In genomic region chr5:148725675-148726074, GRCh38 we compare ENCODE assay signal across 25 cellular contexts.
"Had no signal": no experiment of that assay in that cellular context is flagged by ENCODE, and none has a peak within 500 bp of the region (broad histone marks: within the 10 kb centered on the region; RNA-seq: fewer than 3 reads in every experiment).

No MANE protein-coding gene starts in this region.

- FAIRE-seq: frontal cortex had no signal

- H3K4me3 Mint-ChIP-seq: activated naive CD4-positive, alpha-beta T cell treated with anti-CD3 and anti-CD28 coated beads for 36 hours; activated naive CD8-positive, alpha-beta T cell treated with anti-CD3 and anti-CD28 coated beads, Interleukin-2, amount 10 ng/mL, durations not matched to agents 7 days and 5 days; brain; natural killer cell treated with Interleukin-12 subunit alpha and Interleukin-12 subunit beta and Interleukin-15 and Interleukin-18, amount 100 ng/mL, for 72 hours had no signal

- H3K4me1 Mint-ChIP-seq: brain had no signal

- H3K9me3 ChIP-seq: ascending aorta, colonic mucosa, left lung, lower lobe of right lung, right atrium auricular region, transverse colon, uterus had no signal

- H3K4me3 ChIP-seq: ascending aorta, cardiac muscle cell, colonic mucosa, left lung, lower lobe of right lung, right atrium auricular region, transverse colon, uterus had no signal

- H3K9me3 Mint-ChIP-seq: activated naive CD4-positive, alpha-beta T cell treated with anti-CD3 and anti-CD28 coated beads for 36 hours; activated naive CD8-positive, alpha-beta T cell treated with anti-CD3 and anti-CD28 coated beads, Interleukin-2, amount 10 ng/mL, durations not matched to agents 7 days and 5 days; brain; natural killer cell treated with Interleukin-12 subunit alpha and Interleukin-12 subunit beta and Interleukin-15 and Interleukin-18, amount 100 ng/mL, for 72 hours had no signal

- H3K27me3 ChIP-seq: ascending aorta, cardiac muscle cell, colonic mucosa, left lung, right atrium auricular region, transverse colon, uterus had no signal

- H3K36me3 Mint-ChIP-seq: activated naive CD8-positive, alpha-beta T cell treated with anti-CD3 and anti-CD28 coated beads, Interleukin-2, amount 10 ng/mL, durations not matched to agents 7 days and 5 days; brain; natural killer cell treated with Interleukin-12 subunit alpha and Interleukin-12 subunit beta and Interleukin-15 and Interleukin-18, amount 100 ng/mL, for 72 hours had no signal

- H3K27ac ChIP-seq: ascending aorta, cardiac muscle cell, colonic mucosa, left lung, lower lobe of right lung, right atrium auricular region, transverse colon, uterus had no signal

- H3K36me3 ChIP-seq: ascending aorta, cardiac muscle cell, colonic mucosa, left lung, lower lobe of right lung, right atrium auricular region, transverse colon, uterus had no signal

- DNase-seq: activated CD4-positive, alpha-beta T cell treated with anti-CD3 and anti-CD28 coated beads for 48 hours; activated CD4-positive, alpha-beta T cell treated with anti-CD3 and anti-CD28 coated beads, Interleukin-2, amount 50 U/mL, for 48 hours; activated CD4-positive, CD25-positive, alpha-beta regulatory T cell; activated CD8-positive, alpha-beta memory T cell treated with anti-CD3 and anti-CD28 coated beads for 24 hours; activated effector memory CD4-positive, alpha-beta T cell treated with Interleukin-2 at 50 U/mL for 16 hours; activated naive CD4-positive, alpha-beta T cell treated with anti-CD3 and anti-CD28 coated beads for 36 hours; activated naive CD8-positive, alpha-beta T cell treated with anti-CD3 and anti-CD28 coated beads, Interleukin-2, amount 10 ng/mL, durations not matched to agents 7 days and 5 days; cerebellar nuclear complex; colonic mucosa; effector CD8-positive, alpha-beta T cell; kidney glomerular epithelial cell; left lung; lower lobe of right lung; mesenchymal stem cell; stimulated activated CD4-positive, alpha-beta T cell treated with anti-CD3 and anti-CD28 coated beads, Interleukin-15, amount 100 ng/mL, for 24 hours; stimulated activated CD4-positive, alpha-beta T cell treated with anti-CD3 and anti-CD28 coated beads, Interleukin-2, amount 100 ng/mL, for 24 hours; stimulated activated naive CD4-positive, alpha-beta T cell treated with Interleukin-2 at 50 U/mL for 16 hours; transverse colon; uterus had no signal

- H3K27ac Mint-ChIP-seq: activated naive CD4-positive, alpha-beta T cell treated with anti-CD3 and anti-CD28 coated beads for 36 hours; activated naive CD8-positive, alpha-beta T cell treated with anti-CD3 and anti-CD28 coated beads, Interleukin-2, amount 10 ng/mL, durations not matched to agents 7 days and 5 days; brain; natural killer cell treated with Interleukin-12 subunit alpha and Interleukin-12 subunit beta and Interleukin-15 and Interleukin-18, amount 100 ng/mL, for 72 hours had no signal

- H3K4me1 ChIP-seq: colonic mucosa, left lung, lower lobe of right lung had no signal
